In the genomic region with DNA sequence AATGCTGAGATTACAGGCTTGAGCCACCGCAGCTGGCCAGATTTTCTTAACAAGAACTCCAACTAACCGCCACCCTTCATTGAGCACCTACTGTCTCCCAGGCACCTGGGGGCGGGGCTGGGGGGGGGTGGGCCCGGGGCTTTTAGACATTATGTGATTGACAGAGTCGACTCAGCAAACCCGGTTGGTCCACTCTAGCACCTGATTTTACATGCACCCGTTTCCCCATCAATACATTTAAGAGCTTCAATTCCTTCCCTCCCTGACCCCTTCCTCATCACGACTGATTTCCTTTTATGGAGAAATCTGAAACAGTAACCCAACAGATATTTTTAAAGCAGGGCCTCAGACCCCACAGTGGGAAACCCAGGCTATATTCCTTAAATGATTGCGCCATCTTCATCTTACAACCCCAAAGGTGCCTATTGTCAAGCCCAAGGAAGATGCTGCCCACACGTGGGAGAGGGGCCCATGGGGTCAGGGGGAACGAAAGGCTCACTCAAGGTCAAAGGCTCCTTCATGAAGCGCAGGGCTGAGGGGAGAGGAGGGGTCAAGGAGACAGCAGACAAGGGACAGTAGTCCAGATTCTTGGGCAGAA, we compare ENCODE assay signal across 1 cellular context.
A peak's percentile ranks its signal among the peaks of the same experiment; 100 is the strongest.
TF ChIP-seq lines count a peak whose summit lies in the region.

No MANE protein-coding gene starts in this region.

TF ChIP-seq in IMR-90, 13 proteins besides CTCF, POLR2A, EP300 and RAD21 (continued from another document):
- TF ChIP-seq, protein P1, sequence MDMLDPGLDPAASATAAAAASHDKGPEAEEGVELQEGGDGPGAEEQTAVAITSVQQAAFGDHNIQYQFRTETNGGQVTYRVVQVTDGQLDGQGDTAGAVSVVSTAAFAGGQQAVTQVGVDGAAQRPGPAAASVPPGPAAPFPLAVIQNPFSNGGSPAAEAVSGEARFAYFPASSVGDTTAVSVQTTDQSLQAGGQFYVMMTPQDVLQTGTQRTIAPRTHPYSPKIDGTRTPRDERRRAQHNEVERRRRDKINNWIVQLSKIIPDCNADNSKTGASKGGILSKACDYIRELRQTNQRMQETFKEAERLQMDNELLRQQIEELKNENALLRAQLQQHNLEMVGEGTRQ (IDR thresholded peaks at IDR 0.05; ENCODE audit: low read depth, low read length) = no peak
- TF ChIP-seq BHLHE40 (IDR thresholded peaks at IDR 0.05; ENCODE audit: low read depth, low read length) = no peak
- peak; percentile 70 for TF ChIP-seq CEBPB (IDR thresholded peaks at IDR 0.05; ENCODE audit: low read depth, low read length)
